ENCODE assay signal across 21 cellular contexts in genomic region chr4:94882756-94883155, GRCh38.
DNase-seq lines count a peak whose midpoint lies in the region; FAIRE-seq and TF ChIP-seq lines count a peak whose summit lies in the region.
"Had no signal": no experiment of that assay in that cellular context is flagged by ENCODE, and none has a peak within 500 bp of the region (broad histone marks: within the 10 kb centered on the region; RNA-seq: fewer than 3 reads in every experiment).

No MANE protein-coding gene starts in this region.

- H3K27me3 ChIP-seq in bronchial epithelial cell (ENCODE audit: control insufficient read depth, insufficient read depth, low read length) (no peaks in the 10 kb centered on the region), WERI-Rb-1 (ENCODE audit: insufficient read depth, low read depth, severe bottlenecking) (no peaks in the 10 kb centered on the region)
- H3K27me3 ChIP-seq: BLaER1 had no signal

- DNase-seq in M059J (ENCODE audit: low read depth) (peak; percentile 1), bronchial epithelial cell (ENCODE audit: low read depth) (peak; percentile 12), renal cortical epithelial cell (ENCODE audit: low read depth) (peak; percentile 5), posterior vena cava (ENCODE audit: low spot score) (no peak), D341Med (ENCODE audit: low spot score) (no peak), WERI-Rb-1 (no peak)
- DNase-seq: Caco-2; CD4-positive, CD25-positive, alpha-beta regulatory T cell; CD8-positive, alpha-beta T cell; DMS 273 treated with DMSO at 0.1 percent for 48 hours; DMS79; EL; GDM1; GM23248; H9; HFFc6 had no signal

- H3K36me3 ChIP-seq in HEK293 (ENCODE audit: control insufficient read depth in 2 of 2, insufficient read depth in 1 of 2, low read length in 2 of 2) (no peaks in the 10 kb centered on the region), bronchial epithelial cell (ENCODE audit: control insufficient read depth, insufficient read depth, low read length) (no peaks in the 10 kb centered on the region), WERI-Rb-1 (no peaks in the 10 kb centered on the region)
- H3K36me3 ChIP-seq: BLaER1 had no signal

- TF ChIP-seq CTCF in HEK293 (tag by site-specific recombination; IDR thresholded peaks at IDR 0.05) (no peak), bronchial epithelial cell (IDR thresholded peaks at IDR 0.05; ENCODE audit: insufficient read depth, low read length, severe bottlenecking) (no peak), WERI-Rb-1 (IDR thresholded peaks at IDR 0.05; ENCODE audit: low read depth, low read length) (no peak)

- FAIRE-seq in bronchial epithelial cell (lab: Jason Lieb, UNC) = no peak
- FAIRE-seq: GM12878, GM19239 had no signal

- no peak overlapping the region for H3K27ac ChIP-seq in HEK293 (ENCODE audit: extremely low read depth, low read depth, low read length)
- H3K27ac ChIP-seq in WERI-Rb-1 = no peak overlapping the region
- H3K27ac ChIP-seq: BLaER1, C4-2B, GM23248 had no signal

- CTCF ChIA-PET in HEK293 (lab: Yijun Ruan, JAX) = no interaction called here

- H3K4me3 ChIP-seq in HEK293 (ENCODE audit: low read depth, low read length) (no peak overlapping the region), bronchial epithelial cell (ENCODE audit: low read depth, low read length) (no peak overlapping the region), WERI-Rb-1 (ENCODE audit: low read depth, low read length) (no peak overlapping the region)
- H3K4me3 ChIP-seq: BLaER1, GM12878, GM23248 had no signal

- H3K9me3 ChIP-seq in HEK293 (ENCODE audit: control insufficient read depth, insufficient read depth, low read depth, low read length) (no peaks in the 10 kb centered on the region), WERI-Rb-1 (ENCODE audit: severe bottlenecking) (no peaks in the 10 kb centered on the region)
- H3K9me3 ChIP-seq: BLaER1, Caco-2 had no signal

- POLR2A ChIA-PET in HEK293 (lab: Yijun Ruan, JAX) = no interaction called here

- H3K4me1 ChIP-seq in HEK293 (ENCODE audit: control insufficient read depth, insufficient read depth, low read length) = no peaks in the 10 kb centered on the region
- H3K4me1 ChIP-seq: BLaER1, Caco-2 had no signal

- intact Hi-C loops in posterior vena cava (cut with DNase I) = no loop called here

TF ChIP-seq in HEK293, 187 proteins besides CTCF, POLR2A, EP300 and RAD21:
- TF ChIP-seq EGR2 (tag by site-specific recombination; IDR thresholded peaks at IDR 0.05; ENCODE audit: low read depth) (no peak), ZSCAN4 (tag by site-specific recombination; IDR thresholded peaks at IDR 0.05) (peak; percentile 82), ZNF518A (tag by site-specific recombination; conservative IDR thresholded peaks at IDR 0.05; ENCODE audit: low read depth) (no peak), GLI2 (tag by site-specific recombination; IDR thresholded peaks at IDR 0.05; ENCODE audit: borderline replicate concordance, low read depth) (no peak), KLF10 (tag by site-specific recombination; IDR thresholded peaks at IDR 0.05) (no peak), ZNF280C (tag by site-specific recombination; IDR thresholded peaks at IDR 0.05) (no peak)

Comparison
In these comparisons a context has a peak if more than half of its experiments do, and no peak if none do; other contexts are left out.
1. DNase-seq: peak in M059J (single experiment), bronchial epithelial cell (single experiment) and renal cortical epithelial cell (single experiment); none in posterior vena cava (single experiment), D341Med (single experiment) and WERI-Rb-1 (single experiment).